In the genomic region with DNA sequence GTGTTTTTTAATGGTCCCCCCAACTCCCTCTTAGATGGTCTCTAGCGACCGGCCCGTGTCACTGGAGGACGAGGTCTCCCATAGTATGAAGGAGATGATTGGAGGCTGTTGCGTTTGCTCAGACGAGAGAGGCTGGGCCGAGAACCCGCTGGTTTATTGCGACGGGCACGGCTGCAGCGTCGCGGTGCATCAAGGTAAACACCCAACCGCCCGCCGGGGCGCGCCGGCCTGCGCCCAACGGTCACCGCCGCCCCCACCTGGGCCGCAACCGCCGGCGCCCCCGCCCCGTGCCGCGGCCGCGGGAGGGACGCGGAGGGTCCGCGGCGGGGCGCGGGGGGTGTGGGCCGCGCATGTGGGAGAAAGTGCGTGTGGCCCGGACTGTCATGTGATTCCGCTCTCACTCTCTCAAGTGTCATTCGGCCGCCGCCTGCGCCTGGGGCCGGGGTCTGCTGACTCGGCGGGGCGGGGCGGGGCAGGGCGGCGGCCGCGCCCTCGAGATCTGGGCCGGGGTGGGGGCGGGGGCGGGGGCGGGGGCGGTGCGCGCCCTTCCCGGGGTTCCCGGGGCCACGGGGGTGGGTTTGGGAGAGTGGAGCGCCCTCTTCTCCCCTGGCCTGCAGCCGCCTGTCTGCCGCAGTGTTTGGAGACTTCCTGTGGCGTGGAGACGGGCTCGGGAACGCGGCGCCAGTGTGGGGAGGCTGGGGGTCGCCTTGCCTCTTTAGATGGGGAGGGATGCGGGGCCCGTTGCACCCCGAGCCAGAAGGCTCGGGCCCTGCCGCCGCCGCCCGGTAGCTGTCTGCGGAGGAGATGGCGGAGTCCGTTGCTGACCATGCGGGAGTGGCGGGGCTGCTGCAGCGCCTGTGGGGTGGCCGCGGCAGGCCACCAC, we compare ENCODE assay signal across 1 cellular context.
TF ChIP-seq lines count a peak whose summit lies in the region.

No MANE protein-coding gene starts in this region.

TF ChIP-seq in HepG2, 621 proteins besides CTCF, POLR2A, EP300 and RAD21 (continued from another document and continues in another):
- TF ChIP-seq SNAPC4 (CRISPR knock-in tag; IDR thresholded peaks at IDR 0.05) (0 out of 2 replicates have a peak, but pooled peaks have one; percentile 38), ZIK1 (CRISPR knock-in tag; IDR thresholded peaks at IDR 0.05; ENCODE audit: borderline replicate concordance, low read depth) (no peak), FUBP1 (CRISPR knock-in tag; IDR thresholded peaks at IDR 0.05; ENCODE audit: borderline replicate concordance) (no peak), ZNF790 (CRISPR knock-in tag; IDR thresholded peaks at IDR 0.05; ENCODE audit: borderline replicate concordance) (no peak), ZNF543 (CRISPR knock-in tag; IDR thresholded peaks at IDR 0.05) (0 out of 2 replicates have a peak, but pooled peaks have one; percentile 31), SIN3A (IDR thresholded peaks at IDR 0.05; ENCODE audit: borderline replicate concordance, low read depth, low read length) (peak; percentile 62; the same call in 1 of the 2 replicates), PLRG1 (conservative IDR thresholded peaks at IDR 0.05) (no peak), TFE3 (CRISPR knock-in tag; IDR thresholded peaks at IDR 0.05) (peak; percentile 26; the same call in 1 of the 2 replicates), ZNF230 (CRISPR knock-in tag; IDR thresholded peaks at IDR 0.05) (peak; percentile 49; the same call in 1 of the 2 replicates), KDM4B (CRISPR knock-in tag; IDR thresholded peaks at IDR 0.05) (no peak), THYN1 (CRISPR knock-in tag; IDR thresholded peaks at IDR 0.05; ENCODE audit: borderline replicate concordance, low read depth) (no peak), ZNF674 (CRISPR knock-in tag; IDR thresholded peaks at IDR 0.05; ENCODE audit: low read depth) (no peak), ZNF768 (CRISPR knock-in tag; IDR thresholded peaks at IDR 0.05) (0 out of 2 replicates have a peak, but pooled peaks have one; percentile 13), MYNN (CRISPR knock-in tag; IDR thresholded peaks at IDR 0.05; ENCODE audit: low read depth) (0 out of 2 replicates have a peak, but pooled peaks have one; percentile 17), LRRFIP1 (CRISPR knock-in tag; conservative IDR thresholded peaks at IDR 0.05) (no peak), POLR2AphosphoS2 (IDR thresholded peaks at IDR 0.05; ENCODE audit: low read depth, low read length) (no peak), ZNF550 (CRISPR knock-in tag; IDR thresholded peaks at IDR 0.05; ENCODE audit: borderline replicate concordance) (no peak), ZNF749 (CRISPR knock-in tag; IDR thresholded peaks at IDR 0.05; ENCODE audit: borderline replicate concordance) (no peak), AGO2 (optimal IDR thresholded peaks at IDR 0.05; ENCODE audit: low read depth, low read length) (peak; percentile 87), KLF6 (CRISPR knock-in tag; IDR thresholded peaks at IDR 0.05) (peak; percentile 19; the same call in 1 of the 2 replicates), ZNF143 (CRISPR knock-in tag; IDR thresholded peaks at IDR 0.05) (no peak; the same call in 1 of the 2 replicates), SP140L (CRISPR knock-in tag; IDR thresholded peaks at IDR 0.05; ENCODE audit: borderline replicate concordance) (no peak), FIP1L1 (IDR thresholded peaks at IDR 0.05; ENCODE audit: borderline replicate concordance, insufficient read depth, low read depth, low read length) (no peak), PRPF4 (IDR thresholded peaks at IDR 0.05; ENCODE audit: low read depth, low read length, poor library complexity, severe bottlenecking) (no peak), FOXO1 (CRISPR knock-in tag; IDR thresholded peaks at IDR 0.05) (0 out of 2 replicates have a peak, but pooled peaks have one; percentile 55), ZNF567 (CRISPR knock-in tag; IDR thresholded peaks at IDR 0.05; ENCODE audit: borderline replicate concordance) (no peak), ZNF292 (CRISPR knock-in tag; IDR thresholded peaks at IDR 0.05; ENCODE audit: borderline replicate concordance, low read depth) (0 out of 2 replicates have a peak, but pooled peaks have one; percentile 34), ZZZ3 (CRISPR knock-in tag; IDR thresholded peaks at IDR 0.05; ENCODE audit: borderline replicate concordance) (no peak), SOX5 (CRISPR knock-in tag; IDR thresholded peaks at IDR 0.05; ENCODE audit: borderline replicate concordance) (0 out of 2 replicates have a peak, but pooled peaks have one; percentile 9), TGIF2 (CRISPR knock-in tag; IDR thresholded peaks at IDR 0.05) (peak; percentile 62; the same call in 1 of the 2 replicates), KDM5A (IDR thresholded peaks at IDR 0.05; ENCODE audit: borderline replicate concordance, low read length) (no peak), TMF1 (CRISPR knock-in tag; IDR thresholded peaks at IDR 0.05; ENCODE audit: low read depth) (peak; percentile 24; the same call in 1 of the 2 replicates), ZNF746 (CRISPR knock-in tag; IDR thresholded peaks at IDR 0.05) (no peak), ZBTB38 (CRISPR knock-in tag; IDR thresholded peaks at IDR 0.05) (0 out of 2 replicates have a peak, but pooled peaks have one; percentile 37), ZNF225 (CRISPR knock-in tag; IDR thresholded peaks at IDR 0.05) (peak; percentile 66; the same call in 1 of the 2 replicates), ZFP90 (CRISPR knock-in tag; IDR thresholded peaks at IDR 0.05; ENCODE audit: borderline replicate concordance) (no peak; the same call in 1 of the 2 replicates), NKX3-1 (CRISPR knock-in tag; IDR thresholded peaks at IDR 0.05) (no peak), HNRNPUL1 (IDR thresholded peaks at IDR 0.05; ENCODE audit: low read depth, low read length) (no peak), ZNF34 (CRISPR knock-in tag; IDR thresholded peaks at IDR 0.05; ENCODE audit: borderline replicate concordance) (0 out of 2 replicates have a peak, but pooled peaks have one; percentile 79), SOX6 (IDR thresholded peaks at IDR 0.05) (no peak), SOX6 (CRISPR knock-in tag; IDR thresholded peaks at IDR 0.05) (peak; percentile 9; the same call in 1 of the 2 replicates), THAP9 (CRISPR knock-in tag; IDR thresholded peaks at IDR 0.05; ENCODE audit: borderline replicate concordance) (peak; percentile 60; the same call in 1 of the 2 replicates), ZFP1 (CRISPR knock-in tag; IDR thresholded peaks at IDR 0.05) (no peak), GFI1 (CRISPR knock-in tag; IDR thresholded peaks at IDR 0.05; ENCODE audit: borderline replicate concordance) (no peak), SAP130 (CRISPR knock-in tag; IDR thresholded peaks at IDR 0.05; ENCODE audit: low read depth) (peak; percentile 24), ZNF136 (CRISPR knock-in tag; IDR thresholded peaks at IDR 0.05; ENCODE audit: low read depth) (no peak), XRCC5 (optimal IDR thresholded peaks at IDR 0.05; ENCODE audit: low read length) (no peak), ZFP41 (CRISPR knock-in tag; IDR thresholded peaks at IDR 0.05; ENCODE audit: borderline replicate concordance) (0 out of 2 replicates have a peak, but pooled peaks have one; percentile 48)
- TF ChIP-seq, protein P1, sequence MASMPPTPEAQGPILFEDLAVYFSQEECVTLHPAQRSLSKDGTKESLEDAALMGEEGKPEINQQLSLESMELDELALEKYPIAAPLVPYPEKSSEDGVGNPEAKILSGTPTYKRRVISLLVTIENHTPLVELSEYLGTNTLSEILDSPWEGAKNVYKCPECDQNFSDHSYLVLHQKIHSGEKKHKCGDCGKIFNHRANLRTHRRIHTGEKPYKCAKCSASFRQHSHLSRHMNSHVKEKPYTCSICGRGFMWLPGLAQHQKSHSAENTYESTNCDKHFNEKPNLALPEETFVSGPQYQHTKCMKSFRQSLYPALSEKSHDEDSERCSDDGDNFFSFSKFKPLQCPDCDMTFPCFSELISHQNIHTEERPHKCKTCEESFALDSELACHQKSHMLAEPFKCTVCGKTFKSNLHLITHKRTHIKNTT (CRISPR knock-in tag; IDR thresholded peaks at IDR 0.05): no peak
